1 cellular context compared by ENCODE assay signal in genomic region chr20:22523499-22524392, GRCh38.
TF ChIP-seq lines count a peak whose summit lies in the region.

No MANE protein-coding gene starts in this region.

TF ChIP-seq in HepG2, 621 proteins besides CTCF, POLR2A, EP300 and RAD21 (continued from another document and continues in another):
- TF ChIP-seq RNF2 (conservative IDR thresholded peaks at IDR 0.05; ENCODE audit: low read depth) (peak; percentile 55; the same call in 1 of the 2 replicates), ZNF460 (CRISPR knock-in tag; IDR thresholded peaks at IDR 0.05; ENCODE audit: borderline replicate concordance) (no peak), NFKB2 (CRISPR knock-in tag; IDR thresholded peaks at IDR 0.05; ENCODE audit: borderline replicate concordance) (peak; percentile 72; the same call in 1 of the 2 replicates), SETDB1 (CRISPR knock-in tag; IDR thresholded peaks at IDR 0.05; ENCODE audit: borderline replicate concordance) (no peak), ZNF878 (CRISPR knock-in tag; IDR thresholded peaks at IDR 0.05) (no peak; the same call in 1 of the 2 replicates), RAD51 (IDR thresholded peaks at IDR 0.05; ENCODE audit: borderline replicate concordance) (no peak), KMT2A (CRISPR knock-in tag; IDR thresholded peaks at IDR 0.05) (peak; percentile 46; the same call in 1 of the 2 replicates), ZNF451 (CRISPR knock-in tag; IDR thresholded peaks at IDR 0.05) (peak; percentile 94), POLR2AphosphoS2 (IDR thresholded peaks at IDR 0.05; ENCODE audit: low read depth, low read length) (no peak), ZFP36L2 (CRISPR knock-in tag; IDR thresholded peaks at IDR 0.05) (peak; percentile 33), ZMAT3 (CRISPR knock-in tag; conservative IDR thresholded peaks at IDR 0.05) (peak; percentile 68; the same call in 1 of the 2 replicates), ZBTB26 (CRISPR knock-in tag; IDR thresholded peaks at IDR 0.05; ENCODE audit: borderline replicate concordance) (peak; percentile 90; the same call in 1 of the 2 replicates), ZKSCAN8 (CRISPR knock-in tag; IDR thresholded peaks at IDR 0.05; ENCODE audit: borderline replicate concordance) (peak; percentile 46; the same call in 1 of the 2 replicates), KDM6A (CRISPR knock-in tag; IDR thresholded peaks at IDR 0.05; ENCODE audit: low read depth) (peak; percentile 98), NFRKB (IDR thresholded peaks at IDR 0.05) (no peak), NPAS2 (CRISPR knock-in tag; IDR thresholded peaks at IDR 0.05; ENCODE audit: borderline replicate concordance) (no peak), PHF5A (CRISPR knock-in tag; IDR thresholded peaks at IDR 0.05; ENCODE audit: low read depth, unreplicated experiment) (peak; percentile 96), TEAD2 (CRISPR knock-in tag; IDR thresholded peaks at IDR 0.05) (peak; percentile 89; the same call in 1 of the 2 replicates), ZNF251 (CRISPR knock-in tag; IDR thresholded peaks at IDR 0.05) (peak; percentile 28; the same call in 1 of the 2 replicates), FOXK1 (CRISPR knock-in tag; IDR thresholded peaks at IDR 0.05; ENCODE audit: borderline replicate concordance, low read depth) (peak; percentile 86), ZNF263 (CRISPR knock-in tag; IDR thresholded peaks at IDR 0.05) (peak; percentile 80), ZNF274 (CRISPR knock-in tag; IDR thresholded peaks at IDR 0.05) (peak; percentile 61), ARNT2 (CRISPR knock-in tag; IDR thresholded peaks at IDR 0.05; ENCODE audit: low read depth) (no peak), KIAA2018 (CRISPR knock-in tag; IDR thresholded peaks at IDR 0.05; ENCODE audit: borderline replicate concordance) (no peak), ZNF317 (CRISPR knock-in tag; IDR thresholded peaks at IDR 0.05) (peak; percentile 77), SMAD3 (CRISPR knock-in tag; IDR thresholded peaks at IDR 0.05) (peak; percentile 95), ZNF367 (CRISPR knock-in tag; IDR thresholded peaks at IDR 0.05; ENCODE audit: borderline replicate concordance) (no peak), ZFYVE20 (CRISPR knock-in tag; IDR thresholded peaks at IDR 0.05; ENCODE audit: borderline replicate concordance, low read depth) (no peak), KAT8 (CRISPR knock-in tag; IDR thresholded peaks at IDR 0.05) (peak; percentile 82), NFE2 (CRISPR knock-in tag; IDR thresholded peaks at IDR 0.05) (peak; percentile 43; the same call in 1 of the 2 replicates)
- TF ChIP-seq, protein P1, sequence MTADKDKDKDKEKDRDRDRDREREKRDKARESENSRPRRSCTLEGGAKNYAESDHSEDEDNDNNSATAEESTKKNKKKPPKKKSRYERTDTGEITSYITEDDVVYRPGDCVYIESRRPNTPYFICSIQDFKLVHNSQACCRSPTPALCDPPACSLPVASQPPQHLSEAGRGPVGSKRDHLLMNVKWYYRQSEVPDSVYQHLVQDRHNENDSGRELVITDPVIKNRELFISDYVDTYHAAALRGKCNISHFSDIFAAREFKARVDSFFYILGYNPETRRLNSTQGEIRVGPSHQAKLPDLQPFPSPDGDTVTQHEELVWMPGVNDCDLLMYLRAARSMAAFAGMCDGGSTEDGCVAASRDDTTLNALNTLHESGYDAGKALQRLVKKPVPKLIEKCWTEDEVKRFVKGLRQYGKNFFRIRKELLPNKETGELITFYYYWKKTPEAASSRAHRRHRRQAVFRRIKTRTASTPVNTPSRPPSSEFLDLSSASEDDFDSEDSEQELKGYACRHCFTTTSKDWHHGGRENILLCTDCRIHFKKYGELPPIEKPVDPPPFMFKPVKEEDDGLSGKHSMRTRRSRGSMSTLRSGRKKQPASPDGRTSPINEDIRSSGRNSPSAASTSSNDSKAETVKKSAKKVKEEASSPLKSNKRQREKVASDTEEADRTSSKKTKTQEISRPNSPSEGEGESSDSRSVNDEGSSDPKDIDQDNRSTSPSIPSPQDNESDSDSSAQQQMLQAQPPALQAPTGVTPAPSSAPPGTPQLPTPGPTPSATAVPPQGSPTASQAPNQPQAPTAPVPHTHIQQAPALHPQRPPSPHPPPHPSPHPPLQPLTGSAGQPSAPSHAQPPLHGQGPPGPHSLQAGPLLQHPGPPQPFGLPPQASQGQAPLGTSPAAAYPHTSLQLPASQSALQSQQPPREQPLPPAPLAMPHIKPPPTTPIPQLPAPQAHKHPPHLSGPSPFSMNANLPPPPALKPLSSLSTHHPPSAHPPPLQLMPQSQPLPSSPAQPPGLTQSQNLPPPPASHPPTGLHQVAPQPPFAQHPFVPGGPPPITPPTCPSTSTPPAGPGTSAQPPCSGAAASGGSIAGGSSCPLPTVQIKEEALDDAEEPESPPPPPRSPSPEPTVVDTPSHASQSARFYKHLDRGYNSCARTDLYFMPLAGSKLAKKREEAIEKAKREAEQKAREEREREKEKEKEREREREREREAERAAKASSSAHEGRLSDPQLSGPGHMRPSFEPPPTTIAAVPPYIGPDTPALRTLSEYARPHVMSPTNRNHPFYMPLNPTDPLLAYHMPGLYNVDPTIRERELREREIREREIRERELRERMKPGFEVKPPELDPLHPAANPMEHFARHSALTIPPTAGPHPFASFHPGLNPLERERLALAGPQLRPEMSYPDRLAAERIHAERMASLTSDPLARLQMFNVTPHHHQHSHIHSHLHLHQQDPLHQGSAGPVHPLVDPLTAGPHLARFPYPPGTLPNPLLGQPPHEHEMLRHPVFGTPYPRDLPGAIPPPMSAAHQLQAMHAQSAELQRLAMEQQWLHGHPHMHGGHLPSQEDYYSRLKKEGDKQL (CRISPR knock-in tag; IDR thresholded peaks at IDR 0.05; ENCODE audit: low read depth): peak; percentile 79
- TF ChIP-seq, protein P2, sequence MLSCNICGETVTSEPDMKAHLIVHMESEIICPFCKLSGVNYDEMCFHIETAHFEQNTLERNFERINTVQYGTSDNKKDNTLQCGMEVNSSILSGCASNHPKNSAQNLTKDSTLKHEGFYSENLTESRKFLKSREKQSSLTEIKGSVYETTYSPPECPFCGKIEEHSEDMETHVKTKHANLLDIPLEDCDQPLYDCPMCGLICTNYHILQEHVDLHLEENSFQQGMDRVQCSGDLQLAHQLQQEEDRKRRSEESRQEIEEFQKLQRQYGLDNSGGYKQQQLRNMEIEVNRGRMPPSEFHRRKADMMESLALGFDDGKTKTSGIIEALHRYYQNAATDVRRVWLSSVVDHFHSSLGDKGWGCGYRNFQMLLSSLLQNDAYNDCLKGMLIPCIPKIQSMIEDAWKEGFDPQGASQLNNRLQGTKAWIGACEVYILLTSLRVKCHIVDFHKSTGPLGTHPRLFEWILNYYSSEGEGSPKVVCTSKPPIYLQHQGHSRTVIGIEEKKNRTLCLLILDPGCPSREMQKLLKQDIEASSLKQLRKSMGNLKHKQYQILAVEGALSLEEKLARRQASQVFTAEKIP (CRISPR knock-in tag; IDR thresholded peaks at IDR 0.05; ENCODE audit: borderline replicate concordance): no peak
- TF ChIP-seq, protein P3, sequence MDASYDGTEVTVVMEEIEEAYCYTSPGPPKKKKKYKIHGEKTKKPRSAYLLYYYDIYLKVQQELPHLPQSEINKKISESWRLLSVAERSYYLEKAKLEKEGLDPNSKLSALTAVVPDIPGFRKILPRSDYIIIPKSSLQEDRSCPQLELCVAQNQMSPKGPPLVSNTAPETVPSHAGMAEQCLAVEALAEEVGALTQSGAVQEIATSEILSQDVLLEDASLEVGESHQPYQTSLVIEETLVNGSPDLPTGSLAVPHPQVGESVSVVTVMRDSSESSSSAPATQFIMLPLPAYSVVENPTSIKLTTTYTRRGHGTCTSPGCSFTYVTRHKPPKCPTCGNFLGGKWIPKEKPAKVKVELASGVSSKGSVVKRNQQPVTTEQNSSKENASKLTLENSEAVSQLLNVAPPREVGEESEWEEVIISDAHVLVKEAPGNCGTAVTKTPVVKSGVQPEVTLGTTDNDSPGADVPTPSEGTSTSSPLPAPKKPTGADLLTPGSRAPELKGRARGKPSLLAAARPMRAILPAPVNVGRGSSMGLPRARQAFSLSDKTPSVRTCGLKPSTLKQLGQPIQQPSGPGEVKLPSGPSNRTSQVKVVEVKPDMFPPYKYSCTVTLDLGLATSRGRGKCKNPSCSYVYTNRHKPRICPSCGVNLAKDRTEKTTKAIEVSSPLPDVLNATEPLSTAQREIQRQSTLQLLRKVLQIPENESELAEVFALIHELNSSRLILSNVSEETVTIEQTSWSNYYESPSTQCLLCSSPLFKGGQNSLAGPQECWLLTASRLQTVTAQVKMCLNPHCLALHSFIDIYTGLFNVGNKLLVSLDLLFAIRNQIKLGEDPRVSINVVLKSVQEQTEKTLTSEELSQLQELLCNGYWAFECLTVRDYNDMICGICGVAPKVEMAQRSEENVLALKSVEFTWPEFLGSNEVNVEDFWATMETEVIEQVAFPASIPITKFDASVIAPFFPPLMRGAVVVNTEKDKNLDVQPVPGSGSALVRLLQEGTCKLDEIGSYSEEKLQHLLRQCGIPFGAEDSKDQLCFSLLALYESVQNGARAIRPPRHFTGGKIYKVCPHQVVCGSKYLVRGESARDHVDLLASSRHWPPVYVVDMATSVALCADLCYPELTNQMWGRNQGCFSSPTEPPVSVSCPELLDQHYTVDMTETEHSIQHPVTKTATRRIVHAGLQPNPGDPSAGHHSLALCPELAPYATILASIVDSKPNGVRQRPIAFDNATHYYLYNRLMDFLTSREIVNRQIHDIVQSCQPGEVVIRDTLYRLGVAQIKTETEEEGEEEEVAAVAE (CRISPR knock-in tag; IDR thresholded peaks at IDR 0.05; ENCODE audit: borderline replicate concordance): peak; percentile 69
- TF ChIP-seq, protein P4, sequence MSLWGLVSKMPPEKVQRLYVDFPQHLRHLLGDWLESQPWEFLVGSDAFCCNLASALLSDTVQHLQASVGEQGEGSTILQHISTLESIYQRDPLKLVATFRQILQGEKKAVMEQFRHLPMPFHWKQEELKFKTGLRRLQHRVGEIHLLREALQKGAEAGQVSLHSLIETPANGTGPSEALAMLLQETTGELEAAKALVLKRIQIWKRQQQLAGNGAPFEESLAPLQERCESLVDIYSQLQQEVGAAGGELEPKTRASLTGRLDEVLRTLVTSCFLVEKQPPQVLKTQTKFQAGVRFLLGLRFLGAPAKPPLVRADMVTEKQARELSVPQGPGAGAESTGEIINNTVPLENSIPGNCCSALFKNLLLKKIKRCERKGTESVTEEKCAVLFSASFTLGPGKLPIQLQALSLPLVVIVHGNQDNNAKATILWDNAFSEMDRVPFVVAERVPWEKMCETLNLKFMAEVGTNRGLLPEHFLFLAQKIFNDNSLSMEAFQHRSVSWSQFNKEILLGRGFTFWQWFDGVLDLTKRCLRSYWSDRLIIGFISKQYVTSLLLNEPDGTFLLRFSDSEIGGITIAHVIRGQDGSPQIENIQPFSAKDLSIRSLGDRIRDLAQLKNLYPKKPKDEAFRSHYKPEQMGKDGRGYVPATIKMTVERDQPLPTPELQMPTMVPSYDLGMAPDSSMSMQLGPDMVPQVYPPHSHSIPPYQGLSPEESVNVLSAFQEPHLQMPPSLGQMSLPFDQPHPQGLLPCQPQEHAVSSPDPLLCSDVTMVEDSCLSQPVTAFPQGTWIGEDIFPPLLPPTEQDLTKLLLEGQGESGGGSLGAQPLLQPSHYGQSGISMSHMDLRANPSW (CRISPR knock-in tag; IDR thresholded peaks at IDR 0.05; ENCODE audit: borderline replicate concordance): 0 out of 2 replicates have a peak, but pooled peaks have one; percentile 53
